In genomic region chr2:144642892-144643291, GRCh38 we compare ENCODE assay signal across 16 cellular contexts.
"Had no signal": no experiment of that assay in that cellular context is flagged by ENCODE, and none has a peak within 500 bp of the region (broad histone marks: within the 10 kb centered on the region; RNA-seq: fewer than 3 reads in every experiment).

No MANE protein-coding gene starts in this region.

- H3K27ac Mint-ChIP-seq: naive thymus-derived CD4-positive, alpha-beta T cell; type B pancreatic cell had no signal

- H3K4me3 Mint-ChIP-seq: naive thymus-derived CD4-positive, alpha-beta T cell; nephron progenitor cell; type B pancreatic cell had no signal

- ATAC-seq: esophagus mucosa; left lung; naive thymus-derived CD4-positive, alpha-beta T cell; psoas muscle had no signal

- H3K9ac ChIP-seq: parathyroid adenoma had no signal

- H3K4me3 ChIP-seq: heart left ventricle, left lung, lung, psoas muscle, thyroid gland had no signal

- H3K9me3 Mint-ChIP-seq: type B pancreatic cell had no signal

- H3K9me3 ChIP-seq: heart left ventricle, left lung, psoas muscle, thyroid gland had no signal

- DNase-seq: effector memory CD4-positive, alpha-beta T cell; heart left ventricle; hypothalamus; left lung; naive thymus-derived CD4-positive, alpha-beta T cell; nephron progenitor cell; psoas muscle; retina; small intestine; stimulated activated CD4-positive, alpha-beta T cell treated with anti-CD3 and anti-CD28 coated beads, Interleukin-2, amount 100 ng/mL, for 48 hours; stimulated activated naive CD4-positive, alpha-beta T cell treated with Interleukin-2 at 50 U/mL for 16 hours; thyroid gland had no signal

- H3K36me3 Mint-ChIP-seq: type B pancreatic cell had no signal

- H3K27ac ChIP-seq: left lung, parathyroid adenoma, psoas muscle, thyroid gland had no signal

- H3K36me3 ChIP-seq: heart left ventricle, left lung, thyroid gland had no signal
